In the genomic region with DNA sequence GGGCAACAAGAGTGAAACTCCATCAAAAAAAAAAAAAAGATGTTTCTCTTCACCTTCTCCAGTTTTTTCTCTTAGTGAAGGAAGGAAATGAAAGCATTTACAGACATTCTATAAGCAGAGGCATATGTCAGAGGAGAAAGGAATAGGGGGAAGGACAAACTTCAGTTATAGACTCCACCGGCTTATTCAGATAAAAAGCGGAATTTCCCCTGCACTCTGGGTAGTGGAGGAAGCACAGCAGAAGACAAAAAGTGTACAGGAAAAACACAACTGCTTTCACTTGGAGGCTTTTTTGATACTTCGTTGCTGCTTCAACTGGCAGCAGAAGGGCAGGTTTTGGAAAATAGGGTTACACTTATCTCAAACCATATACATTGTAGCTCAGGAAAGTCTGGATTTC, we compare ENCODE assay signal across 13 cellular contexts. TPM values are rescaled to one million over a fixed set of nuclear protein-coding genes. Genes with fewer than 3 reads are reported as not detected.
DNase-seq lines count a peak whose midpoint lies in the region; ATAC-seq and TF ChIP-seq lines count a peak whose summit lies in the region.
"Had no signal": no experiment of that assay in that cellular context is flagged by ENCODE, and none has a peak within 500 bp of the region (broad histone marks: within the 10 kb centered on the region; RNA-seq: fewer than 3 reads in every experiment).

No MANE protein-coding gene starts in this region.

- no peak for ATAC-seq in natural killer cell
- no peak for ATAC-seq in HG02571 (IDR thresholded peaks at IDR 0.05; ENCODE audit: unreplicated experiment)
- ATAC-seq: esophagus mucosa had no signal

- no peaks in the 10 kb centered on the region for H3K27me3 Mint-ChIP-seq in T-helper 1 cell treated with Interleukin-12 subunit alpha and Interleukin-12 subunit beta and Interleukin-4 antibody, amounts not matched to agents 30 μg/mL and 1 μg/mL, for 36 hours (ENCODE audit: low read depth)
- no peaks in the 10 kb centered on the region for H3K27me3 Mint-ChIP-seq in IgD-negative memory B cell
- H3K27me3 Mint-ChIP-seq in activated T-helper 1 cell treated with anti-CD3 and anti-CD28 coated beads, Interleukin-12 subunit alpha, Interleukin-12 subunit beta, Interleukin-2, Interleukin-4 antibody, amounts not matched to agents 30 ng/mL and 10 ng/mL and 1 ng/mL, durations not matched to agents 14 hours and 24 hours and 36 hours (ENCODE audit: insufficient read depth), result no peaks in the 10 kb centered on the region
- H3K27me3 Mint-ChIP-seq in natural killer cell (ENCODE audit: low read depth in 2 of 2), result no peaks in the 10 kb centered on the region

- intact Hi-C loops in activated T-helper 1 cell treated with anti-CD3 and anti-CD28 coated beads, Interleukin-12 subunit alpha, Interleukin-12 subunit beta, Interleukin-2, Interleukin-4 antibody, amounts not matched to agents 30 ng/mL and 10 ng/mL and 1 ng/mL, durations not matched to agents 14 hours and 24 hours and 36 hours (cut with micrococcal nuclease), result loop anchor here (10.0 kb wide), 1 partner anchor 269 kb away; no protein-coding TSS in a partner anchor
- intact Hi-C loops in natural killer cell (cut with micrococcal nuclease), result loop anchor here (10.0 kb wide), 1 partner anchor 91 kb away; no protein-coding TSS in a partner anchor

- H3K4me1 Mint-ChIP-seq in T-helper 1 cell treated with Interleukin-12 subunit alpha and Interleukin-12 subunit beta and Interleukin-4 antibody, amounts not matched to agents 30 μg/mL and 1 μg/mL, for 36 hours (ENCODE audit: low read depth), result peaks cover 62% of the 10 kb centered on the region
- H3K4me1 Mint-ChIP-seq in IgD-negative memory B cell (peaks cover 26 to 38% (median 33%) of the 10 kb centered on the region in 3 donors), natural killer cell (peaks cover 34 to 54% of the 10 kb centered on the region in 2 donors)
- H3K4me1 Mint-ChIP-seq in activated T-helper 1 cell treated with anti-CD3 and anti-CD28 coated beads, Interleukin-12 subunit alpha, Interleukin-12 subunit beta, Interleukin-2, Interleukin-4 antibody, amounts not matched to agents 30 ng/mL and 10 ng/mL and 1 ng/mL, durations not matched to agents 14 hours and 24 hours and 36 hours (ENCODE audit: low read depth), result peaks cover 77% of the 10 kb centered on the region

- peak overlapping the region; percentile 88 for H3K27ac Mint-ChIP-seq in T-helper 1 cell treated with Interleukin-12 subunit alpha and Interleukin-12 subunit beta and Interleukin-4 antibody, amounts not matched to agents 30 μg/mL and 1 μg/mL, for 36 hours
- peak overlapping the region; percentile 79 to 89 (median 84) for H3K27ac Mint-ChIP-seq in IgD-negative memory B cell
- peak overlapping the region; percentile 79 for H3K27ac Mint-ChIP-seq in activated T-helper 1 cell treated with anti-CD3 and anti-CD28 coated beads, Interleukin-12 subunit alpha, Interleukin-12 subunit beta, Interleukin-2, Interleukin-4 antibody, amounts not matched to agents 30 ng/mL and 10 ng/mL and 1 ng/mL, durations not matched to agents 14 hours and 24 hours and 36 hours
- H3K27ac Mint-ChIP-seq in natural killer cell, result peak overlapping the region in 1 of 2 donors; percentile 50

- peak overlapping the region; percentile 80 for H3K4me3 Mint-ChIP-seq in T-helper 1 cell treated with Interleukin-12 subunit alpha and Interleukin-12 subunit beta and Interleukin-4 antibody, amounts not matched to agents 30 μg/mL and 1 μg/mL, for 36 hours
- H3K4me3 Mint-ChIP-seq in IgD-negative memory B cell (peak overlapping the region in 3 of 4 donors; percentile 73 to 83 (median 74)), natural killer cell (peak overlapping the region; percentile 60)
- H3K4me3 Mint-ChIP-seq in activated T-helper 1 cell treated with anti-CD3 and anti-CD28 coated beads, Interleukin-12 subunit alpha, Interleukin-12 subunit beta, Interleukin-2, Interleukin-4 antibody, amounts not matched to agents 30 ng/mL and 10 ng/mL and 1 ng/mL, durations not matched to agents 14 hours and 24 hours and 36 hours, result peak overlapping the region; percentile 63

- DNase-seq in T-helper 1 cell (no peak), natural killer cell (no peak), NCI-H446 treated with DMSO at 0.1 percent for 48 hours (lab: John Stamatoyannopoulos, UW) (no peak), hepatic stellate cell (ENCODE audit: low spot score) (no peak)
- DNase-seq in activated T-helper 1 cell treated with anti-CD3 and anti-CD28 coated beads, Interleukin-12 subunit alpha, Interleukin-12 subunit beta, Interleukin-2, Interleukin-4 antibody, amounts not matched to agents 30 ng/mL and 10 ng/mL and 1 ng/mL, durations not matched to agents 14 hours and 24 hours and 36 hours (ENCODE audit: low spot score), result peak; percentile 34
- DNase-seq: hippocampal formation; stimulated activated CD4-positive, alpha-beta T cell treated with anti-CD3 and anti-CD28 coated beads, Interleukin-12 subunit alpha, Interleukin-12 subunit beta, amount 100 ng/mL, for 4 hours; thyroid gland had no signal

- peaks cover 6% of the 10 kb centered on the region for H3K9me3 Mint-ChIP-seq in T-helper 1 cell treated with Interleukin-12 subunit alpha and Interleukin-12 subunit beta and Interleukin-4 antibody, amounts not matched to agents 30 μg/mL and 1 μg/mL, for 36 hours
- H3K9me3 Mint-ChIP-seq in IgD-negative memory B cell (no peaks in the 10 kb centered on the region), natural killer cell (no peaks in the 10 kb centered on the region)
- H3K9me3 Mint-ChIP-seq in activated T-helper 1 cell treated with anti-CD3 and anti-CD28 coated beads, Interleukin-12 subunit alpha, Interleukin-12 subunit beta, Interleukin-2, Interleukin-4 antibody, amounts not matched to agents 30 ng/mL and 10 ng/mL and 1 ng/mL, durations not matched to agents 14 hours and 24 hours and 36 hours, result peaks cover 6% of the 10 kb centered on the region

- H3K36me3 Mint-ChIP-seq in T-helper 1 cell treated with Interleukin-12 subunit alpha and Interleukin-12 subunit beta and Interleukin-4 antibody, amounts not matched to agents 30 μg/mL and 1 μg/mL, for 36 hours (ENCODE audit: low read depth), result peaks cover 25% of the 10 kb centered on the region
- H3K36me3 Mint-ChIP-seq in IgD-negative memory B cell (peaks cover 5% of the 10 kb centered on the region), natural killer cell (no peaks in the 10 kb centered on the region)
- H3K36me3 Mint-ChIP-seq in activated T-helper 1 cell treated with anti-CD3 and anti-CD28 coated beads, Interleukin-12 subunit alpha, Interleukin-12 subunit beta, Interleukin-2, Interleukin-4 antibody, amounts not matched to agents 30 ng/mL and 10 ng/mL and 1 ng/mL, durations not matched to agents 14 hours and 24 hours and 36 hours (ENCODE audit: low read depth), result peaks cover 15% of the 10 kb centered on the region

- no peak for TF ChIP-seq CTCF in natural killer cell (IDR thresholded peaks at IDR 0.05)

RNA-seq across cellular contexts. Expression of a gene that starts 3.2 kb away (rescaled TPM):
- 54.6 TPM for polyA plus RNA-seq in IgD-negative memory B cell
- 47.0 and 49.7 TPM in 2 replicates for total RNA-seq in activated T-helper 1 cell treated with anti-CD3 and anti-CD28 coated beads, Interleukin-12 subunit alpha, Interleukin-12 subunit beta, Interleukin-2, Interleukin-4 antibody, amounts not matched to agents 30 ng/mL and 10 ng/mL and 1 ng/mL, durations not matched to agents 14 hours and 24 hours and 36 hours
- total RNA-seq in natural killer cell, result 100 to 1,000 TPM in 1 of 3 donors, 10 to 100 TPM in 2; 91.6 to 114 (median 96.4) TPM
- total RNA-seq: M059J had no signal
